ENCODE assay signal across 14 cellular contexts in the genomic region with DNA sequence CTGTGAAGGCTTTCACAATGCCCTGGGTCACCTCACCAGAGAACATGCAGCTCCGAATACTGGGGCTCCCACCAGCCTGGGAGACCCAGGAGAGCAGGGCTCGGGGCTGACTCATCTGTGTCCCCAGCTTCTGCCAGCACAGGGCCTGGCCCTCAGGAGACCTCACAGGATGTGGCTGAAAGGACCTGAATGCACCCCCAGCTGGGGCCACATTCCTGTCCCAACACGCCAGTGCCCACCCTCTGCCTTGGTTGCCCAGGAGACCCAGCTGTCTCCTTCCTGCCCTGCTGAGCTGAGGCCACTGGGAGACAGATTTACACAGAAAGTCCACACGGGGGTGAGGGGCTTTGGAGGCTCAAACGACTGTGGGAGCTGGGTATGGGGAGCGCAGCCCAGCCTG. TPM values are rescaled to one million over a fixed set of nuclear protein-coding genes. Genes with fewer than 3 reads are reported as not detected.
DNase-seq lines count a peak whose midpoint lies in the region; ATAC-seq, FAIRE-seq and TF ChIP-seq lines count a peak whose summit lies in the region.
"Had no signal": no experiment of that assay in that cellular context is flagged by ENCODE, and none has a peak within 500 bp of the region (broad histone marks: within the 10 kb centered on the region; RNA-seq: fewer than 3 reads in every experiment).

No MANE protein-coding gene starts in this region.

- no peak overlapping the region for H3K27ac Mint-ChIP-seq in GM23338
- H3K27ac Mint-ChIP-seq: stimulated activated naive CD8-positive, alpha-beta T cell treated with anti-CD3 and anti-CD28 coated beads, Interleukin-15, Interleukin-2, amounts not matched to agents 100 ng/mL and 50 ng/mL, for 24 hours had no signal

- H3K27ac ChIP-seq in GM23338 (ENCODE audit: low read depth) (peak overlapping the region; percentile 39; the same call in 1 of the 2 replicates), endothelial cell of umbilical vein (ENCODE audit: insufficient read depth, low read depth, low read length) (no peak overlapping the region)
- H3K27ac ChIP-seq: coronary artery had no signal

- H3K36me3 ChIP-seq in GM23338 (ENCODE audit: insufficient read depth), result no peaks in the 10 kb centered on the region
- H3K36me3 ChIP-seq in endothelial cell of umbilical vein (ENCODE audit: control insufficient read depth in 2 of 2, extremely low read depth in 1 of 2, insufficient read depth in 2 of 2, low read length in 2 of 2), result no peaks in the 10 kb centered on the region

- no peak overlapping the region for H3K9ac ChIP-seq in endothelial cell of umbilical vein (replicated peaks; ENCODE audit: extremely low read depth, insufficient read depth, low read length)

- no peak for TF ChIP-seq CTCF in GM23338 (conservative IDR thresholded peaks at IDR 0.05; ENCODE audit: low read depth in 2 of 2)
- no peak for TF ChIP-seq CTCF in endothelial cell of umbilical vein (IDR thresholded peaks at IDR 0.05; ENCODE audit: extremely low read depth in 1 of 2, insufficient read depth in 1 of 2, low read depth in 1 of 2, low read length in 2 of 2)

- H3K4me3 ChIP-seq in GM23338 (no peak overlapping the region), endothelial cell of umbilical vein (replicated peaks in 1 of 3; ENCODE audit: insufficient read depth in 1 of 3, low read depth in 1 of 3, low read length in 3 of 3) (no peak overlapping the region)
- H3K4me3 ChIP-seq: coronary artery, lung had no signal

- H3K4me1 ChIP-seq in GM23338 (ENCODE audit: insufficient read depth), result peaks cover 14% of the 10 kb centered on the region
- H3K4me1 ChIP-seq in endothelial cell of umbilical vein (ENCODE audit: control insufficient read depth, extremely low read depth, insufficient read depth, low read length), result peaks cover 3% of the 10 kb centered on the region

- no peaks in the 10 kb centered on the region for H3K9me3 ChIP-seq in endothelial cell of umbilical vein (replicated peaks; ENCODE audit: control insufficient read depth, insufficient read depth, low read length)

- H3K4me2 ChIP-seq in GM23338, result peak overlapping the region; percentile 49; the same call in 1 of the 2 replicates
- no peak overlapping the region for H3K4me2 ChIP-seq in endothelial cell of umbilical vein (ENCODE audit: insufficient read depth, low read length)

- no peaks in the 10 kb centered on the region for H3K9me1 ChIP-seq in endothelial cell of umbilical vein (replicated peaks; ENCODE audit: control insufficient read depth, extremely low read depth, insufficient read depth, low read length)

- H3K9me2 ChIP-seq in GM23338 (ENCODE audit: insufficient read depth), result no peaks in the 10 kb centered on the region

- dilution Hi-C loops in endothelial cell of umbilical vein (cut with MboI; ENCODE audit: extremely low pct_ligation_motif_present, low sequenced_read_pairs), result no loop called here

- H3K4me3 Mint-ChIP-seq in GM23338, result no peak overlapping the region
- H3K4me3 Mint-ChIP-seq: stimulated activated naive CD8-positive, alpha-beta T cell treated with anti-CD3 and anti-CD28 coated beads, Interleukin-15, Interleukin-2, amounts not matched to agents 100 ng/mL and 50 ng/mL, for 24 hours had no signal

- H3K79me2 ChIP-seq in GM23338 (replicated peaks; ENCODE audit: insufficient read depth) (no peaks in the 10 kb centered on the region), endothelial cell of umbilical vein (ENCODE audit: control insufficient read depth, insufficient read depth, low read length) (no peaks in the 10 kb centered on the region)

- peak; percentile 49 for ATAC-seq in GM23338
- ATAC-seq in HG03135 (IDR thresholded peaks at IDR 0.05; ENCODE audit: unreplicated experiment), result no peak
- no peak for ATAC-seq in HG02588 (IDR thresholded peaks at IDR 0.05; ENCODE audit: unreplicated experiment)

- no TSS peak for BruUV-seq in endothelial cell of umbilical vein (replicated peaks; lab: Mats Ljungman, UMichigan)

- DNase-seq in GM23338 (ENCODE audit: low spot score) (peak; percentile 77), RPMI7951 (ENCODE audit: low read depth) (peak; percentile 22), endothelial cell of umbilical vein (ENCODE audit: low read depth, low spot score) (peak; percentile 15), smooth muscle cell of the brain vasculature (ENCODE audit: low read depth, low spot score) (peak; percentile 41), hippocampal formation (lab: John Stamatoyannopoulos, UW) (no peak)
- DNase-seq: activated CD4-positive, alpha-beta T cell treated with anti-CD3 and anti-CD28 coated beads, Interleukin-2, amount 50 U/mL, for 1 hour; activated gamma-delta T cell; NCI-H774 had no signal

- no peaks in the 10 kb centered on the region; the same call in 2 of the 3 replicates for H3K36me3 Mint-ChIP-seq in GM23338 (ENCODE audit: low read depth)

- H3K9me3 Mint-ChIP-seq in GM23338, result no peaks in the 10 kb centered on the region
- H3K9me3 Mint-ChIP-seq: stimulated activated naive CD8-positive, alpha-beta T cell treated with anti-CD3 and anti-CD28 coated beads, Interleukin-15, Interleukin-2, amounts not matched to agents 100 ng/mL and 50 ng/mL, for 24 hours had no signal

- FAIRE-seq in endothelial cell of umbilical vein (lab: Jason Lieb, UNC), result no peak
- FAIRE-seq: D721Med had no signal

- no peak for TF ChIP-seq POLR2A in endothelial cell of umbilical vein (IDR thresholded peaks at IDR 0.05; ENCODE audit: low read depth, low read length)

- H2AFZ ChIP-seq in GM23338 (no peak overlapping the region), endothelial cell of umbilical vein (ENCODE audit: low read depth, low read length) (no peak overlapping the region)

- H3K27me3 ChIP-seq in GM23338 (ENCODE audit: insufficient read depth), result no peaks in the 10 kb centered on the region
- H3K27me3 ChIP-seq in endothelial cell of umbilical vein (ENCODE audit: control insufficient read depth in 2 of 2, insufficient read depth in 2 of 2, low read length in 2 of 2), result no peaks in the 10 kb centered on the region

- H3F3A ChIP-seq in GM23338 (replicated peaks; ENCODE audit: low read depth), result peaks cover 8% of the 10 kb centered on the region; the same call in 1 of the 2 replicates

- CTCF ChIA-PET in endothelial cell of umbilical vein (lab: Charles Lee), result interaction anchor here (0.8 to 1.2 kb wide), 4 partner anchors 11 to 172 kb away, joined by 3 to 5 read pairs (median 4); a partner anchor contains a TSS

- intact Hi-C loops in endothelial cell of umbilical vein (cut with micrococcal nuclease), result no loop called here

- peaks cover 16% of the 10 kb centered on the region for H3K27me3 Mint-ChIP-seq in GM23338 (ENCODE audit: insufficient read depth, low read depth, poor library complexity)
- H3K27me3 Mint-ChIP-seq: stimulated activated naive CD8-positive, alpha-beta T cell treated with anti-CD3 and anti-CD28 coated beads, Interleukin-15, Interleukin-2, amounts not matched to agents 100 ng/mL and 50 ng/mL, for 24 hours had no signal

- no peaks in the 10 kb centered on the region for H4K20me1 ChIP-seq in GM23338 (replicated peaks; ENCODE audit: insufficient read depth)
- no peaks in the 10 kb centered on the region for H4K20me1 ChIP-seq in endothelial cell of umbilical vein (replicated peaks; ENCODE audit: control insufficient read depth, extremely low read depth, insufficient read depth, low read length)

- POLR2A ChIA-PET in endothelial cell of umbilical vein (lab: Charles Lee), result no interaction called here

- H3K4me1 Mint-ChIP-seq in GM23338, result peaks cover 24% of the 10 kb centered on the region; the same call in 2 of the 3 replicates

RNA-seq across cellular contexts. Expression of a gene that starts 11.9 kb away (rescaled TPM):
- 30.6 and 53.5 TPM in 2 replicates for total RNA-seq in GM23338 (2014; rRNA removed; shearing (Covaris generic))
- polyA plus RNA-seq in GM23338 (2016; fragmentation: Nextera tagmentation; extraction: Ambion mirVana) (30.4 and 35.8 TPM in 2 replicates), endothelial cell of umbilical vein (62.0 and 74.7 TPM in 2 replicates)
- 61.9 and 63.8 TPM in 2 replicates for total RNA-seq in RPMI7951 (2014; rRNA removed; shearing (Covaris generic))
- 53.9 and 62.5 TPM in 2 replicates for total RNA-seq in endothelial cell of umbilical vein
- 43.5 and 53.8 TPM in 2 replicates for polyA plus RNA-seq in endothelial cell of umbilical vein (2011; cell fraction: cytosol; rRNA removed)
- 81.1 and 103 TPM in 2 replicates for polyA plus RNA-seq in endothelial cell of umbilical vein (2011; cell fraction: nucleus; rRNA removed)
- 50.2 and 59.0 TPM in 2 replicates for polyA plus RNA-seq in endothelial cell of umbilical vein (2012)
- polyA minus RNA-seq in endothelial cell of umbilical vein, result 28.4 and 49.8 TPM in 2 replicates
- 41.7 TPM for polyA minus RNA-seq in endothelial cell of umbilical vein (2011; cell fraction: cytosol; rRNA and poly(A)+ RNA removed)
- 27.3 and 44.2 TPM in 2 replicates for polyA minus RNA-seq in endothelial cell of umbilical vein (2011; cell fraction: nucleus; rRNA and poly(A)+ RNA removed)

RNA-seq across cellular contexts. Expression of a gene that starts 37.4 kb away (rescaled TPM):
- total RNA-seq in GM23338 (2014; rRNA removed; shearing (Covaris generic)), result 5.0 and 8.4 TPM in 2 replicates
- polyA plus RNA-seq in GM23338 (2016; fragmentation: Nextera tagmentation; extraction: Ambion mirVana) (11.6 and 11.7 TPM in 2 replicates), endothelial cell of umbilical vein (44.5 and 46.3 TPM in 2 replicates)
- 0.84 and 3.0 TPM in 2 replicates for total RNA-seq in RPMI7951 (2014; rRNA removed; shearing (Covaris generic))
- total RNA-seq in endothelial cell of umbilical vein, result 20.9 and 21.5 TPM in 2 replicates
- polyA plus RNA-seq in endothelial cell of umbilical vein (2011; cell fraction: cytosol; rRNA removed), result 15.0 and 24.3 TPM in 2 replicates
- 39.2 and 43.9 TPM in 2 replicates for polyA plus RNA-seq in endothelial cell of umbilical vein (2011; cell fraction: nucleus; rRNA removed)
- 17.7 and 28.1 TPM in 2 replicates for polyA plus RNA-seq in endothelial cell of umbilical vein (2012)
- polyA minus RNA-seq in endothelial cell of umbilical vein, result 9.4 and 9.6 TPM in 2 replicates
- not detected for polyA minus RNA-seq in endothelial cell of umbilical vein (2011; cell fraction: cytosol; rRNA and poly(A)+ RNA removed)
- 8.8 and 18.9 TPM in 2 replicates for polyA minus RNA-seq in endothelial cell of umbilical vein (2011; cell fraction: nucleus; rRNA and poly(A)+ RNA removed)

RNA-seq across cellular contexts. Expression of a gene that starts 43.6 kb away (rescaled TPM):
- 1.3 TPM in 1 of 2 replicates, not detected in the other for total RNA-seq in GM23338 (2014; rRNA removed; shearing (Covaris generic))
- polyA plus RNA-seq in GM23338 (2016; fragmentation: Nextera tagmentation; extraction: Ambion mirVana) (0.78 and 1.1 TPM in 2 replicates), endothelial cell of umbilical vein (not detected in 2 replicates)
- not detected in 2 replicates for total RNA-seq in RPMI7951 (2014; rRNA removed; shearing (Covaris generic))
- total RNA-seq in endothelial cell of umbilical vein, result not detected in 2 replicates
- polyA plus RNA-seq in endothelial cell of umbilical vein (2011; cell fraction: cytosol; rRNA removed), result not detected in 2 replicates
- not detected in 2 replicates for polyA plus RNA-seq in endothelial cell of umbilical vein (2011; cell fraction: nucleus; rRNA removed)
- polyA plus RNA-seq in endothelial cell of umbilical vein (2012), result not detected in 2 replicates
- not detected in 2 replicates for polyA minus RNA-seq in endothelial cell of umbilical vein
- 1.1 TPM for polyA minus RNA-seq in endothelial cell of umbilical vein (2011; cell fraction: cytosol; rRNA and poly(A)+ RNA removed)
- polyA minus RNA-seq in endothelial cell of umbilical vein (2011; cell fraction: nucleus; rRNA and poly(A)+ RNA removed), result not detected in 2 replicates
- total RNA-seq: lung had no signal
- polyA plus RNA-seq: lung had no signal

RNA-seq across cellular contexts. Expression of a gene that starts 46.5 kb away (rescaled TPM):
- 20.3 and 20.8 TPM in 2 replicates for total RNA-seq in GM23338 (2014; rRNA removed; shearing (Covaris generic))
- 4.4 and 4.7 TPM in 2 replicates for polyA plus RNA-seq in GM23338 (2016; fragmentation: Nextera tagmentation; extraction: Ambion mirVana)
- 0.60 and 0.78 TPM in 2 replicates for total RNA-seq in RPMI7951 (2014; rRNA removed; shearing (Covaris generic))
- 4.8 and 5.2 TPM in 2 replicates for total RNA-seq in endothelial cell of umbilical vein
- polyA plus RNA-seq in endothelial cell of umbilical vein, result 1.9 and 2.6 TPM in 2 replicates
- 1.3 and 1.7 TPM in 2 replicates for polyA plus RNA-seq in endothelial cell of umbilical vein (2011; cell fraction: cytosol; rRNA removed)
- polyA plus RNA-seq in endothelial cell of umbilical vein (2011; cell fraction: nucleus; rRNA removed), result 1.5 and 1.8 TPM in 2 replicates
- 1.3 and 1.5 TPM in 2 replicates for polyA plus RNA-seq in endothelial cell of umbilical vein (2012)
- polyA minus RNA-seq in endothelial cell of umbilical vein, result 2.8 and 3.4 TPM in 2 replicates
- polyA minus RNA-seq in endothelial cell of umbilical vein (2011; cell fraction: cytosol; rRNA and poly(A)+ RNA removed), result 2.6 TPM
- polyA minus RNA-seq in endothelial cell of umbilical vein (2011; cell fraction: nucleus; rRNA and poly(A)+ RNA removed), result 1.0 and 1.3 TPM in 2 replicates

RNA-seq across cellular contexts. Expression of a gene that starts 52.2 kb away (rescaled TPM):
- 1.7 and 3.5 TPM in 2 replicates for total RNA-seq in GM23338 (2014; rRNA removed; shearing (Covaris generic))
- polyA plus RNA-seq in GM23338 (2016; fragmentation: Nextera tagmentation; extraction: Ambion mirVana) (1.2 and 1.3 TPM in 2 replicates), endothelial cell of umbilical vein (0.18 and 0.35 TPM in 2 replicates)
- total RNA-seq in RPMI7951 (2014; rRNA removed; shearing (Covaris generic)), result 0.12 TPM in 1 of 2 replicates, not detected in the other
- 1.2 TPM in 2 replicates for total RNA-seq in endothelial cell of umbilical vein
- 0.13 TPM in 1 of 2 replicates, not detected in the other for polyA plus RNA-seq in endothelial cell of umbilical vein (2011; cell fraction: cytosol; rRNA removed)
- polyA plus RNA-seq in endothelial cell of umbilical vein (2011; cell fraction: nucleus; rRNA removed), result 1.8 and 2.2 TPM in 2 replicates
- 0.18 and 0.20 TPM in 2 replicates for polyA plus RNA-seq in endothelial cell of umbilical vein (2012)
- polyA minus RNA-seq in endothelial cell of umbilical vein, result not detected in 2 replicates
- not detected for polyA minus RNA-seq in endothelial cell of umbilical vein (2011; cell fraction: cytosol; rRNA and poly(A)+ RNA removed)
- polyA minus RNA-seq in endothelial cell of umbilical vein (2011; cell fraction: nucleus; rRNA and poly(A)+ RNA removed), result 0.96 TPM in 1 of 2 replicates, not detected in the other

Comparison
In these comparisons a context has a peak if more than half of its experiments do, and no peak if none do; other contexts are left out.
1. DNase-seq: peak in GM23338 (single experiment), RPMI7951 (single experiment), endothelial cell of umbilical vein (single experiment) and smooth muscle cell of the brain vasculature (single experiment); none in hippocampal formation (0 of 2).